In genomic region chr13:90171649-90172048, GRCh38 we compare ENCODE assay signal across 15 cellular contexts.
"Had no signal": no experiment of that assay in that cellular context is flagged by ENCODE, and none has a peak within 500 bp of the region (broad histone marks: within the 10 kb centered on the region; RNA-seq: fewer than 3 reads in every experiment).

No MANE protein-coding gene starts in this region.

- H3K36me3 ChIP-seq: ovary, thyroid gland had no signal

- H3K4me1 ChIP-seq: thyroid gland had no signal

- H3K4me1 Mint-ChIP-seq: activated CD4-positive, alpha-beta memory T cell treated with anti-CD3 and anti-CD28 coated beads, Interleukin-2, amount 10 ng/mL, durations not matched to agents 7 days and 5 days; stimulated activated naive B cell treated with anti-CD40 and anti-IgM and Interleukin-4, amounts not matched to agents 10 μg/mL and 1 μg/mL and 100 μg/mL, for 72 hours; T-helper 17 cell had no signal

- H2AFZ ChIP-seq: hepatocyte had no signal

- H3K4me3 Mint-ChIP-seq: activated CD4-positive, alpha-beta memory T cell treated with anti-CD3 and anti-CD28 coated beads, Interleukin-2, amount 10 ng/mL, durations not matched to agents 7 days and 5 days; activated naive CD8-positive, alpha-beta T cell; activated T-cell treated with anti-CD3 and anti-CD28 coated beads, Interleukin-2, amount 50 U/mL, for 24 hours; stimulated activated naive B cell treated with anti-CD40 and anti-IgM and Interleukin-4, amounts not matched to agents 10 μg/mL and 1 μg/mL and 100 μg/mL, for 72 hours; T-helper 17 cell had no signal

- H3K9me3 ChIP-seq: ovary, thyroid gland had no signal

- H3K4me3 ChIP-seq: hepatocyte, lung, ovary, thyroid gland had no signal

- H3K4me2 ChIP-seq: hepatocyte had no signal

- H3K27ac ChIP-seq: hepatocyte, ovary, thyroid gland had no signal

- H3K27me3 ChIP-seq: hepatocyte, ovary, thyroid gland had no signal

- H3K36me3 Mint-ChIP-seq: activated naive CD8-positive, alpha-beta T cell; stimulated activated naive B cell treated with anti-CD40 and anti-IgM and Interleukin-4, amounts not matched to agents 10 μg/mL and 1 μg/mL and 100 μg/mL, for 72 hours had no signal

- ATAC-seq: stimulated activated naive B cell treated with anti-CD40 and anti-IgM and Interleukin-4, amounts not matched to agents 10 μg/mL and 1 μg/mL and 100 μg/mL, for 72 hours; T-helper 17 cell had no signal

- H3K27me3 Mint-ChIP-seq: activated CD4-positive, alpha-beta memory T cell treated with anti-CD3 and anti-CD28 coated beads, Interleukin-2, amount 10 ng/mL, durations not matched to agents 7 days and 5 days; activated naive CD8-positive, alpha-beta T cell; activated T-cell treated with anti-CD3 and anti-CD28 coated beads, Interleukin-2, amount 50 U/mL, for 24 hours; stimulated activated naive B cell treated with anti-CD40 and anti-IgM and Interleukin-4, amounts not matched to agents 10 μg/mL and 1 μg/mL and 100 μg/mL, for 72 hours; T-helper 17 cell had no signal

- DNase-seq: activated CD4-positive, alpha-beta memory T cell treated with anti-CD3 and anti-CD28 coated beads, Interleukin-2, amount 10 ng/mL, durations not matched to agents 7 days and 5 days; activated CD4-positive, alpha-beta T cell treated with anti-CD3 and anti-CD28 coated beads for 4 hours; activated gamma-delta T cell; activated T-cell treated with anti-CD3 and anti-CD28 coated beads, Interleukin-2, amount 50 U/mL, for 24 hours; effector CD8-positive, alpha-beta T cell; islet precursor cell; midbrain; ovary; stimulated activated CD4-positive, alpha-beta T cell treated with anti-CD3 and anti-CD28 coated beads, Interleukin-2, amount 100 ng/mL, for 48 hours; stimulated activated naive B cell treated with anti-CD40 and anti-IgM and Interleukin-4, amounts not matched to agents 10 μg/mL and 1 μg/mL and 100 μg/mL, for 72 hours; T-helper 17 cell; thyroid gland had no signal

- H3K79me2 ChIP-seq: hepatocyte had no signal

- H3K27ac Mint-ChIP-seq: activated CD4-positive, alpha-beta memory T cell treated with anti-CD3 and anti-CD28 coated beads, Interleukin-2, amount 10 ng/mL, durations not matched to agents 7 days and 5 days; activated naive CD8-positive, alpha-beta T cell; activated T-cell treated with anti-CD3 and anti-CD28 coated beads, Interleukin-2, amount 50 U/mL, for 24 hours; stimulated activated naive B cell treated with anti-CD40 and anti-IgM and Interleukin-4, amounts not matched to agents 10 μg/mL and 1 μg/mL and 100 μg/mL, for 72 hours; T-helper 17 cell had no signal
